In the genomic region with DNA sequence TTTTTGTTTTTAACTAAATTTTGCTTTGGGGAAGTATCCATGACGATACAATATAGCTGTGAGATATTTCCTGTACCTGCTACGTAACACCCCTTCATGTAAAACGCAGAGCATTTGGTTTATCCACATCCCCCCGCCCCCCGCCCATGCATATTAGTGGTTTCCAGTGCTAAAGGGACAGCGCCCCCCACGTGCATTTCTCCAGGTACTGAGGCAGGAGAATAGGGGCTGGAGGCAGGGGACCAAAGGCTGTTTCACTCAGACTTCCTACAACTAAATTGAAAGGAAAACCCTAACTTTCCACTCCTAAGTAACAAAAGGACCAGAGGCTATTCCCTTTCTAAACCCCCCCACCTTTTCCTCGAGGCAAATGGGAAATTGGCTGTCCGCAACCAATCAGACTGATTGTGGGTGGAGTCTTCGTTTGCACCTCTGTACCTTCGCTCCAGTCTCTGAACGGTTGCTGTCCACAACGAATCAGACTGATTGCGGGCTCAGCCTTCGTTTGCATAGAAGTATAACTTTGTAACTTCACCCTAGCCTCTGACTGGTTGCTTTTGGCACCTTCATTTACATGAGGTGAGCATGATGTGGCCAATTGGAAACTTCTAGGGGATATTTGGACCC, we compare ENCODE assay signal across 13 cellular contexts. TPM values are rescaled to one million over a fixed set of nuclear protein-coding genes. Genes with fewer than 3 reads are reported as not detected.
DNase-seq lines count a peak whose midpoint lies in the region; ATAC-seq and TF ChIP-seq lines count a peak whose summit lies in the region.
"Had no signal": no experiment of that assay in that cellular context is flagged by ENCODE, and none has a peak within 500 bp of the region (broad histone marks: within the 10 kb centered on the region; RNA-seq: fewer than 3 reads in every experiment).

No MANE protein-coding gene starts in this region.

- CTCF ChIA-PET in Panc1 (lab: Charles Lee), result interaction anchor here (1.1 to 2.9 kb wide), 2 partner anchors 167 to 339 kb away, joined by 4 to 42 read pairs; no protein-coding TSS in a partner anchor

- H3K9ac ChIP-seq in HUES6 (ENCODE audit: low read length), result no peak overlapping the region

- no peaks in the 10 kb centered on the region for H3K36me3 Mint-ChIP-seq in CD14-positive monocyte
- H3K36me3 Mint-ChIP-seq: activated CD4-positive, alpha-beta memory T cell treated with anti-CD3 and anti-CD28 coated beads for 36 hours had no signal

- intact Hi-C loops in CD14-positive monocyte (cut with micrococcal nuclease), result loop anchor here (1.0 to 2.0 kb wide), 2 partner anchors 166 to 167 kb away; no protein-coding TSS in a partner anchor
- intact Hi-C loops in Panc1 (cut with micrococcal nuclease; ENCODE audit: unreplicated experiment), result loop anchor here (1.0 kb wide), 1 partner anchor 167 kb away; no protein-coding TSS in a partner anchor

- H3K4me3 Mint-ChIP-seq in CD14-positive monocyte, result peak overlapping the region in 1 of 2 donors; percentile 35
- H3K4me3 Mint-ChIP-seq: activated CD4-positive, alpha-beta memory T cell treated with anti-CD3 and anti-CD28 coated beads for 36 hours had no signal

- peak; percentile 20 for DNase-seq in CD14-positive monocyte (ENCODE audit: low spot score)
- DNase-seq in Panc1 (ENCODE audit: low read depth, low spot score), result no peak
- peak; percentile 52 for DNase-seq in kidney tubule cell (ENCODE audit: low spot score)
- no peak for DNase-seq in amniotic stem cell (lab: John Stamatoyannopoulos, UW)
- DNase-seq: cerebellar nuclear complex; NCI-H524 treated with DMSO at 0.1 percent for 48 hours; stimulated activated CD4-positive, alpha-beta T cell treated with anti-CD3 and anti-CD28 coated beads, Interleukin-12 subunit alpha, Interleukin-12 subunit beta, amount 100 ng/mL, for 4 hours had no signal

- H3K27ac ChIP-seq in HUES6 (ENCODE audit: low read depth, low read length) (no peak overlapping the region), Panc1 (ENCODE audit: low read length) (peak overlapping the region; percentile 99)

- H3K9me3 ChIP-seq in HUES6 (ENCODE audit: control insufficient read depth, insufficient read depth, low read depth, low read length) (no peaks in the 10 kb centered on the region), Panc1 (ENCODE audit: control insufficient read depth, insufficient read depth, low read depth, low read length) (no peaks in the 10 kb centered on the region)

- H3K4me1 ChIP-seq in HUES6 (ENCODE audit: control insufficient read depth, insufficient read depth, low read length) (peaks cover 14% of the 10 kb centered on the region), Panc1 (ENCODE audit: control insufficient read depth, insufficient read depth, low read length) (peaks cover 75% of the 10 kb centered on the region)

- POLR2A ChIA-PET in Panc1 (lab: Charles Lee), result interaction anchor here (1.7 kb wide), 1 partner anchor 18 kb away, joined by 30 read pairs; no protein-coding TSS in a partner anchor

- peaks cover 0 to 4% (median 0%) of the 10 kb centered on the region in 7 donors for H3K9me3 Mint-ChIP-seq in CD14-positive monocyte
- H3K9me3 Mint-ChIP-seq: activated CD4-positive, alpha-beta memory T cell treated with anti-CD3 and anti-CD28 coated beads for 36 hours had no signal

- peaks cover 38 to 75% (median 70%) of the 10 kb centered on the region in 3 donors for H3K27me3 Mint-ChIP-seq in CD14-positive monocyte (ENCODE audit: low read depth in 3 of 3)

- ATAC-seq in Panc1, result peak; percentile 30
- no peak for ATAC-seq in HG02852 (IDR thresholded peaks at IDR 0.05; ENCODE audit: unreplicated experiment)
- no peak for ATAC-seq in HG03196 (IDR thresholded peaks at IDR 0.05; ENCODE audit: unreplicated experiment)
- no peak for ATAC-seq in GM19452 (IDR thresholded peaks at IDR 0.05; ENCODE audit: unreplicated experiment)

- TF ChIP-seq CTCF in CD14-positive monocyte (IDR thresholded peaks at IDR 0.05), result no peak
- no peak for TF ChIP-seq CTCF in Panc1 (IDR thresholded peaks at IDR 0.05)

- peaks cover 24% of the 10 kb centered on the region for H3K4me1 Mint-ChIP-seq in CD14-positive monocyte

- H3K4me3 ChIP-seq in HUES6 (ENCODE audit: low read depth, low read length) (peak overlapping the region; percentile 38), Panc1 (ENCODE audit: low read depth in 2 of 2, low read length in 2 of 2) (peak overlapping the region; percentile 27 to 28)

- H3K27ac Mint-ChIP-seq in CD14-positive monocyte, result peak overlapping the region in 4 of 7 donors; percentile 15 to 65 (median 55)
- H3K27ac Mint-ChIP-seq: activated CD4-positive, alpha-beta memory T cell treated with anti-CD3 and anti-CD28 coated beads for 36 hours had no signal

- no peaks in the 10 kb centered on the region for H3K36me3 ChIP-seq in HUES6 (ENCODE audit: control insufficient read depth, insufficient read depth, low read length)
- H3K36me3 ChIP-seq in Panc1 (ENCODE audit: control insufficient read depth, insufficient read depth, low read length), result no peaks in the 10 kb centered on the region

- H3K27me3 ChIP-seq in HUES6 (ENCODE audit: control insufficient read depth, insufficient read depth, low read length), result no peaks in the 10 kb centered on the region; the same call in 1 of the 2 replicates
- H3K27me3 ChIP-seq in Panc1 (ENCODE audit: control insufficient read depth, insufficient read depth, low read length), result no peaks in the 10 kb centered on the region

- in situ Hi-C loops in Panc1 (cut with HindIII; ENCODE audit: low pct_unique_long_range_greater_than_20kb, low sequenced_read_pairs), result no loop called here

- BruUV-seq in Panc1 (replicated peaks; lab: Mats Ljungman, UMichigan), result no TSS peak

RNA-seq across cellular contexts. Expression of a gene that starts 12.2 kb away (rescaled TPM):
- polyA plus RNA-seq in CD14-positive monocyte, result under 1 TPM in 1 of 2 donors, not detected in 1; 0.09 TPM
- total RNA-seq in Panc1 (2021; ENCODE audit: unreplicated experiment), result 67.4 TPM
- polyA plus RNA-seq in Panc1 (2012; ENCODE audit: insufficient read length), result 76.4 TPM
- polyA plus RNA-seq: fibroblast of lung had no signal

Comparison
In these comparisons a context has a peak if more than half of its experiments do, and no peak if none do; other contexts are left out.
1. DNase-seq: peak in CD14-positive monocyte (single experiment) and kidney tubule cell (single experiment); none in Panc1 (single experiment) and amniotic stem cell (single experiment).